12 cellular contexts compared by ENCODE assay signal in genomic region chr3:111277226-111277625, GRCh38.
DNase-seq lines count a peak whose midpoint lies in the region; ATAC-seq, FAIRE-seq and TF ChIP-seq lines count a peak whose summit lies in the region.
"Had no signal": no experiment of that assay in that cellular context is flagged by ENCODE, and none has a peak within 500 bp of the region (broad histone marks: within the 10 kb centered on the region; RNA-seq: fewer than 3 reads in every experiment).

No MANE protein-coding gene starts in this region.

- no peaks in the 10 kb centered on the region for H4K20me1 ChIP-seq in neural cell (ENCODE audit: insufficient read depth)

- intact Hi-C loops in heart right ventricle (cut with DNase I), result no loop called here

- no peaks in the 10 kb centered on the region for H3F3A ChIP-seq in neural cell (ENCODE audit: insufficient read depth, low read length, poor library complexity, severe bottlenecking)

- ATAC-seq in GM21786 (IDR thresholded peaks at IDR 0.05; ENCODE audit: unreplicated experiment) (no peak), heart right ventricle (no peak)
- ATAC-seq: body of pancreas; naive thymus-derived CD4-positive, alpha-beta T cell had no signal

- H3K27ac ChIP-seq in C4-2B, result no peak overlapping the region
- H3K27ac ChIP-seq in neural cell (ENCODE audit: low read length), result no peak overlapping the region
- H3K27ac ChIP-seq in heart right ventricle, result no peak overlapping the region
- H3K27ac ChIP-seq: body of pancreas had no signal

- H3K4me1 ChIP-seq in heart right ventricle, result no peaks in the 10 kb centered on the region
- H3K4me1 ChIP-seq: body of pancreas had no signal

- H3K9ac ChIP-seq in neural cell (ENCODE audit: low read length), result no peak overlapping the region

- no peaks in the 10 kb centered on the region for H3K9me3 ChIP-seq in neural cell (ENCODE audit: low read length)
- H3K9me3 ChIP-seq in heart right ventricle, result no peaks in the 10 kb centered on the region
- H3K9me3 ChIP-seq: body of pancreas had no signal

- no peak for TF ChIP-seq RAD21 in neural cell (conservative IDR thresholded peaks at IDR 0.05)

- no peak for TF ChIP-seq POLR2A in H54 (IDR thresholded peaks at IDR 0.05; ENCODE audit: low read depth, low read length)

- no peak overlapping the region for H2AFZ ChIP-seq in neural cell (ENCODE audit: low read depth, low read length)

- H3K4me2 ChIP-seq in neural cell (ENCODE audit: low read length), result no peak overlapping the region

- TF ChIP-seq CTCF in C4-2B (conservative IDR thresholded peaks at IDR 0.05) (peak; percentile 17; the same call in 1 of the 2 replicates), epithelial cell of proximal tubule (conservative IDR thresholded peaks at IDR 0.05; ENCODE audit: low read depth, low read length) (peak; percentile 52), neural cell (IDR thresholded peaks at IDR 0.05; ENCODE audit: poor library complexity, severe bottlenecking) (peak; percentile 19), heart right ventricle (IDR thresholded peaks at IDR 0.05) (peak in 1 of 9 donors; percentile 10)

- H3K9me2 ChIP-seq in neural cell (ENCODE audit: insufficient read depth, low read length), result no peaks in the 10 kb centered on the region

- peak; percentile 5 for DNase-seq in NAMALWA (ENCODE audit: low spot score)
- DNase-seq in epithelial cell of proximal tubule (ENCODE audit: low read depth), result no peak
- DNase-seq in NCI-H2107 (lab: John Stamatoyannopoulos, UW), result no peak
- DNase-seq in H54 (ENCODE audit: insufficient read length, low spot score), result no peak
- DNase-seq in heart right ventricle, result no peak
- DNase-seq: body of pancreas, NCI-H510A had no signal

- no peak for TF ChIP-seq EP300 in neural cell (conservative IDR thresholded peaks at IDR 0.05; ENCODE audit: poor library complexity, severe bottlenecking)

- no peaks in the 10 kb centered on the region for H3K36me3 ChIP-seq in neural cell (ENCODE audit: insufficient read depth, low read length)
- no peaks in the 10 kb centered on the region for H3K36me3 ChIP-seq in heart right ventricle

- no peaks in the 10 kb centered on the region for H3K79me2 ChIP-seq in neural cell (replicated peaks; ENCODE audit: insufficient read depth, low read length)

- WGBS in heart right ventricle, 2 donors, result 11 to 15% methylated on average over 4 of the region's 4 CpGs

- FAIRE-seq in H54 (lab: Jason Lieb, UNC), result no peak
- FAIRE-seq: G401.6 had no signal

- H3K4me3 ChIP-seq in epithelial cell of proximal tubule (ENCODE audit: low read depth, low read length) (no peak overlapping the region), neural cell (ENCODE audit: low read length) (no peak overlapping the region), heart right ventricle (no peak overlapping the region)
- H3K4me3 ChIP-seq: body of pancreas had no signal

- H3K27me3 ChIP-seq in neural cell (ENCODE audit: insufficient read depth, low read depth, low read length), result no peaks in the 10 kb centered on the region
- no peaks in the 10 kb centered on the region for H3K27me3 ChIP-seq in heart right ventricle
- H3K27me3 ChIP-seq: body of pancreas had no signal

TF ChIP-seq in neural cell, 6 proteins besides CTCF, POLR2A, EP300 and RAD21:
- TF ChIP-seq EZH2 (IDR thresholded peaks at IDR 0.05; ENCODE audit: borderline replicate concordance, insufficient read depth, low read length, poor library complexity, severe bottlenecking) (no peak), MXI1 (conservative IDR thresholded peaks at IDR 0.05; ENCODE audit: poor library complexity, severe bottlenecking) (no peak), SMC3 (conservative IDR thresholded peaks at IDR 0.05; ENCODE audit: poor library complexity) (no peak), TAF1 (IDR thresholded peaks at IDR 0.05; ENCODE audit: low read depth) (no peak), REST (IDR thresholded peaks at IDR 0.05; ENCODE audit: borderline replicate concordance) (no peak), POLR2AphosphoS5 (IDR thresholded peaks at IDR 0.05) (no peak)
